In the genomic region with DNA sequence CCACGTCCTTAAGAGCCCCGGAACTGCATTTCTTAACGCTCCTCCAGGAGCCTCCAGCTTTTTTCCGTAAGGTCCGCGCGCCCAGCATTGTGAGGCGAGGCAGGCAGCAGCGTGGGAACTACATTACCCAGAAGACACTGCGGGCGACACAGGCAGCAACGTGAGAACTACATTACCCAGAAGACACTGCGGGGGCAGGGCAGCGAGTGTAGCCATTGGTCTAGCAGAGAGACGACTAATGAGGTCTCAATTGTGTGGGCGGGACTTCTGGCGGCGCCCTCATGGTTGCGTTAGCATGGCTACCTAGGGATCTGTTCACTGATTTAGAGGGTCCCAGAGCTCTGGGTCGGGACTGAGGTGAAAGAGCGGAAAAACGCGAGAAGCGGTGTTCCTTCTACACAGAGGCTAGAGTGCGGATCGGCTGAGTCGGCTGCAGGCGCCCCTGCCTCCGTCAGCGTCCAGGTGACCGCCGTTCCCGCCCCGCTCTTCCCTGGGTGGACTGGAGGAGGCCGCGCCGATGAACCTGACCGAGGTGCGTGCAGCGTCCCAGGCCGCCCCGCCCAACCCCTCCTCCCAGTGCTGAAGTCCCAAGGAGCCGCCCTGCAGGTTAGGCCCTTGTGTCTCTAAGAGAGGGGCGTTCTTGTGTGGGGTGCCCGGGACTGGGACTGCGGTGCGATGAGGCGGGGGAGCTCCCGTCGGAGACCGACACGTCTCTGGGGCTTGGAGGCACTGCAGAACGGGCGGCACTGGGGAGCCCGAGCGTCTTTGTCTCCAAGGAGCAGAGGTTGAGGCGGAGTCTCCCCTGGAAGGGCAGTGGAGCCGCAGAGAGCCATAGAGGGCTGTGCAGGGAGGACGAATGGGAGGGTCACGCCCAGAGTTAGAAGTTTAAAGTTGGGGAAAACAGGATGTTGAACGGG, we compare ENCODE assay signal across 8 cellular contexts. TPM values are rescaled to one million over a fixed set of nuclear protein-coding genes. Genes with fewer than 3 reads are reported as not detected.
DNase-seq lines count a peak whose midpoint lies in the region; ATAC-seq, FAIRE-seq and TF ChIP-seq lines count a peak whose summit lies in the region.

A gene (plus strand): TSS at position 264 of the 917 bp plus-strand sequence. CDS start 254 bp downstream, at position 518.

- peak within 1 kb of the TSS; percentile 73 to 93 (median 91) for H3K4me3 ChIP-seq in keratinocyte (ENCODE audit: control insufficient read depth in 2 of 3, extremely low read depth in 1 of 3, insufficient read depth in 2 of 3, low read depth in 1 of 3, low read length in 3 of 3)

- no peak for TF ChIP-seq CTCF in keratinocyte (optimal IDR thresholded peaks at IDR 0.05 in 1 of 3, IDR thresholded peaks at IDR 0.05 in 1 of 3, conservative IDR thresholded peaks at IDR 0.05 in 1 of 3; ENCODE audit: extremely low read depth in 1 of 3, insufficient read depth in 2 of 3, low read length in 3 of 3)

- H3K9ac ChIP-seq in keratinocyte (ENCODE audit: control insufficient read depth, extremely low read depth, insufficient read depth, low read length) = peak within 1 kb of the TSS; percentile 86

- H3K27me3 ChIP-seq in keratinocyte (ENCODE audit: control insufficient read depth, extremely low read depth, insufficient read depth, low read length) = no peaks in the 10 kb centered on the region

- H3K36me3 ChIP-seq in keratinocyte (ENCODE audit: control insufficient read depth in 2 of 2, extremely low read depth in 1 of 2, insufficient read depth in 2 of 2, low read length in 2 of 2) = peaks cover 3 to 4% of the 10 kb centered on the region in 2 experiments

- peak within 1 kb of the TSS; percentile 89 for H3K27ac ChIP-seq in keratinocyte (ENCODE audit: control insufficient read depth, insufficient read depth, low read length)

- no peaks in the 10 kb centered on the region for H3K9me3 ChIP-seq in keratinocyte (ENCODE audit: control insufficient read depth, low read depth, low read length)

- peaks cover 46% of the 10 kb centered on the region for H3K79me2 ChIP-seq in keratinocyte (ENCODE audit: control insufficient read depth, insufficient read depth, low read length)

- peak; percentile 97 for ATAC-seq in HG03439 (IDR thresholded peaks at IDR 0.05; ENCODE audit: unreplicated experiment)

- H2AFZ ChIP-seq in keratinocyte (ENCODE audit: control insufficient read depth, low read length) = peak within 1 kb of the TSS; percentile 98

- dilution Hi-C loops in keratinocyte (cut with MboI; ENCODE audit: extremely low pct_ligation_motif_present, low sequenced_read_pairs) = no loop called here

- peaks cover 4% of the 10 kb centered on the region for H3K4me1 ChIP-seq in keratinocyte (ENCODE audit: control insufficient read depth, extremely low read depth, insufficient read depth, low read length)

- H3K4me2 ChIP-seq in keratinocyte (ENCODE audit: control insufficient read depth, extremely low read depth, insufficient read depth, low read depth, low read length) = peak within 1 kb of the TSS; percentile 81

- DNase-seq in Ammon's horn (ENCODE audit: low spot score) (peak; percentile 99), GM19238 (ENCODE audit: insufficient read length, low spot score) (peak; percentile 90), NCI-H510A (lab: John Stamatoyannopoulos, UW) (peak; percentile 97), cerebellar nuclear complex (lab: John Stamatoyannopoulos, UW) (peak; percentile 75 to 96), keratinocyte (ENCODE audit: low read depth, low spot score) (peak; percentile 94)
- peak; percentile 91 for DNase-seq in activated CD4-positive, CD25-positive, alpha-beta regulatory T cell treated with anti-CD3 and anti-CD28 coated beads, Interleukin-2, amount 50 U/mL, for 72 hours
- DNase-seq in stimulated activated CD4-positive, alpha-beta T cell treated with anti-CD3 and anti-CD28 coated beads, Interleukin-12 subunit alpha, Interleukin-12 subunit beta, amount 100 ng/mL, for 48 hours (ENCODE audit: low read depth in 2 of 3, low spot score in 1 of 3) = peak; percentile 93 to 98 (median 95)

- no peaks in the 10 kb centered on the region for H4K20me1 ChIP-seq in keratinocyte (ENCODE audit: control insufficient read depth, extremely low read depth, insufficient read depth, low read length)

- no peaks in the 10 kb centered on the region for H3K9me1 ChIP-seq in keratinocyte (ENCODE audit: control insufficient read depth, extremely low read depth, insufficient read depth, low read length)

- peak; percentile 92 for FAIRE-seq in keratinocyte (lab: Jason Lieb, UNC)

RNA-seq across cellular contexts. Expression of the gene that starts here (rescaled TPM):
- polyA plus RNA-seq in keratinocyte = 5.7 to 6.8 TPM (median 6.3 TPM) in 3 replicates
- polyA plus RNA-seq in keratinocyte (2011; ENCODE audit: low read depth) = 2.4 TPM
- 3.3 and 5.2 TPM in 2 replicates for polyA plus RNA-seq in keratinocyte (2011; cell fraction: cytosol; rRNA removed)
- polyA plus RNA-seq in keratinocyte (2011; cell fraction: nucleus; rRNA removed) = 13.4 and 13.9 TPM in 2 replicates
- 4.8 and 6.3 TPM in 2 replicates for polyA plus RNA-seq in keratinocyte (2012; ENCODE audit: low replicate concordance)
- 7.9 to 18.2 TPM (median 13.1 TPM) in 3 replicates for polyA minus RNA-seq in keratinocyte
- polyA minus RNA-seq in keratinocyte (2011; cell fraction: cytosol; rRNA and poly(A)+ RNA removed) = 7.3 TPM
- 17.4 and 35.3 TPM in 2 replicates for polyA minus RNA-seq in keratinocyte (2011; cell fraction: nucleus; rRNA and poly(A)+ RNA removed)

Comparison
In these comparisons a context has a peak if more than half of its experiments do, and no peak if none do; other contexts are left out.
1. Peak in every context shown above with its lines: DNase-seq, ATAC-seq, H3K4me3 ChIP-seq and H3K27ac ChIP-seq.